Comparison of ENCODE assay signal across 8 cellular contexts in genomic region chr4:336099-336892, GRCh38. TPM values are rescaled to one million over a fixed set of nuclear protein-coding genes. Genes with fewer than 3 reads are reported as not detected.
A peak's percentile ranks its signal among the peaks of the same experiment; 100 is the strongest.
DNase-seq lines count a peak whose midpoint lies in the region; ATAC-seq and TF ChIP-seq lines count a peak whose summit lies in the region.

No MANE protein-coding gene starts in this region.

- H3K79me1 ChIP-seq in neuronal stem cell (ENCODE audit: low read depth, low read length): peaks cover 5% of the 10 kb centered on the region

- H3K18ac ChIP-seq in neuronal stem cell (ENCODE audit: low read length): peak overlapping the region; percentile 98

- H3K4me3 Mint-ChIP-seq in activated CD8-positive, alpha-beta T cell treated with anti-CD3 and anti-CD28 coated beads for 36 hours: peak overlapping the region; percentile 98

- peaks cover 22% of the 10 kb centered on the region for H3K4me1 Mint-ChIP-seq in activated CD8-positive, alpha-beta T cell treated with anti-CD3 and anti-CD28 coated beads for 36 hours (ENCODE audit: low read depth)

- peaks cover 0 to 44% of the 10 kb centered on the region in 2 donors for H3K9me3 ChIP-seq in neuronal stem cell (replicated peaks in 1 of 2; ENCODE audit: control insufficient read depth in 2 of 2, insufficient read depth in 1 of 2, low read depth in 1 of 2, low read length in 2 of 2)

- peak overlapping the region; percentile 93 for H2AFZ ChIP-seq in neuronal stem cell (ENCODE audit: low read length)

- H3K9ac ChIP-seq in neuronal stem cell (ENCODE audit: low read depth, low read length, poor library complexity): peak overlapping the region; percentile 94

- no peak for ATAC-seq in activated CD8-positive, alpha-beta T cell treated with anti-CD3 and anti-CD28 coated beads for 36 hours
- no peak for ATAC-seq in GM19395 (IDR thresholded peaks at IDR 0.05; ENCODE audit: unreplicated experiment)
- no peak for ATAC-seq in GM19351 (IDR thresholded peaks at IDR 0.05; ENCODE audit: unreplicated experiment)

- peak overlapping the region; percentile 94 for H2BK5ac ChIP-seq in neuronal stem cell (ENCODE audit: low read length)

- peaks cover 49% of the 10 kb centered on the region for H3K36me3 Mint-ChIP-seq in activated CD8-positive, alpha-beta T cell treated with anti-CD3 and anti-CD28 coated beads for 36 hours (ENCODE audit: low read depth)

- no peak overlapping the region for H3K4ac ChIP-seq in neuronal stem cell (ENCODE audit: low read length)

- intact Hi-C loops in activated CD8-positive, alpha-beta T cell treated with anti-CD3 and anti-CD28 coated beads for 36 hours (cut with micrococcal nuclease): no loop called here

- no peak overlapping the region for H3K27ac ChIP-seq in neuronal stem cell (replicated peaks; ENCODE audit: low read length)

- WGBS in neuronal stem cell (ENCODE audit: extremely low coverage in 2 of 2, insufficient read length in 2 of 2, insufficient replicate concordance in 1 of 2), 2 donors: no CpG with 5 or more reads among the region's 71 CpGs

- peaks cover 27% of the 10 kb centered on the region for H3K9me3 Mint-ChIP-seq in activated CD8-positive, alpha-beta T cell treated with anti-CD3 and anti-CD28 coated beads for 36 hours

- no peak overlapping the region for H3K14ac ChIP-seq in neuronal stem cell (ENCODE audit: low read length)

- no peak overlapping the region for H2AK5ac ChIP-seq in neuronal stem cell (ENCODE audit: low read depth, low read length)

- POLR2A ChIA-PET in activated CD8-positive, alpha-beta T cell treated with anti-CD3 and anti-CD28 coated beads for 36 hours (lab: Charles Lee): interaction anchor here (1.7 kb wide), 1 partner anchor 8 kb away, joined by 5 read pairs; no protein-coding TSS in a partner anchor

- H3K4me3 ChIP-seq in fibroblast of the aortic adventitia (ENCODE audit: low read depth, low read length) (peak overlapping the region; percentile 81), neuronal stem cell (ENCODE audit: low read length in 2 of 2) (peak overlapping the region; percentile 93 to 99)

- peak overlapping the region; percentile 85 for H3K4me2 ChIP-seq in neuronal stem cell (ENCODE audit: insufficient read depth, low read length, poor library complexity, severe bottlenecking)

- no peak overlapping the region for H4K91ac ChIP-seq in neuronal stem cell (ENCODE audit: low read depth, low read length, poor library complexity)

- CTCF ChIA-PET in activated CD8-positive, alpha-beta T cell treated with anti-CD3 and anti-CD28 coated beads for 36 hours (lab: Charles Lee): no interaction called here

- peak overlapping the region; percentile 94 for H2BK15ac ChIP-seq in neuronal stem cell (ENCODE audit: low read length)

- H3K27me3 Mint-ChIP-seq in activated CD8-positive, alpha-beta T cell treated with anti-CD3 and anti-CD28 coated beads for 36 hours: no peaks in the 10 kb centered on the region

- peak overlapping the region; percentile 99 for H3K23ac ChIP-seq in neuronal stem cell (ENCODE audit: low read depth, low read length, poor library complexity)

- H3K4me1 ChIP-seq in neuronal stem cell (ENCODE audit: control insufficient read depth in 2 of 2, insufficient read depth in 1 of 2, low read depth in 1 of 2, low read length in 2 of 2): peaks cover 0 to 6% of the 10 kb centered on the region in 2 donors

- no peak for TF ChIP-seq CTCF in activated CD8-positive, alpha-beta T cell treated with anti-CD3 and anti-CD28 coated beads for 36 hours (IDR thresholded peaks at IDR 0.05)
- TF ChIP-seq CTCF in fibroblast of the aortic adventitia (IDR thresholded peaks at IDR 0.05; ENCODE audit: insufficient read depth, low read length): no peak

- H4K8ac ChIP-seq in neuronal stem cell (ENCODE audit: low read depth, low read length): no peak overlapping the region

- peaks cover 0 to 13% (median 0%) of the 10 kb centered on the region in 3 experiments for H3K27me3 ChIP-seq in neuronal stem cell (ENCODE audit: control insufficient read depth in 3 of 3, insufficient read depth in 3 of 3, low read depth in 1 of 3, low read length in 3 of 3)

- peak overlapping the region; percentile 77 for H2BK120ac ChIP-seq in neuronal stem cell (ENCODE audit: low read depth, low read length)

- peaks cover 0 to 26% of the 10 kb centered on the region in 2 donors for H3K36me3 ChIP-seq in neuronal stem cell (replicated peaks in 1 of 2; ENCODE audit: control insufficient read depth in 2 of 2, insufficient read depth in 2 of 2, low read length in 2 of 2)

- H3K27ac Mint-ChIP-seq in activated CD8-positive, alpha-beta T cell treated with anti-CD3 and anti-CD28 coated beads for 36 hours: peak overlapping the region; percentile 70

- peak; percentile 4 for DNase-seq in stimulated activated CD4-positive, alpha-beta T cell treated with anti-CD3 and anti-CD28 coated beads, Interleukin-4, amount 100 ng/mL, for 1 hour
- no peak for DNase-seq in stimulated activated CD4-positive, alpha-beta T cell treated with anti-CD3 and anti-CD28 coated beads, Interleukin-12 subunit alpha, Interleukin-12 subunit beta, amount 100 ng/mL, for 4 hours
- peak; percentile 4 for DNase-seq in activated CD8-positive, alpha-beta T cell treated with anti-CD3 and anti-CD28 coated beads for 36 hours
- peak; percentile 2 for DNase-seq in fibroblast of the aortic adventitia (ENCODE audit: low read depth)
- DNase-seq in neuronal stem cell (ENCODE audit: low spot score): peak; percentile 15
- no peak for DNase-seq in NCI-H187 treated with DMSO at 0.1 percent for 48 hours (lab: John Stamatoyannopoulos, UW)

- H2BK12ac ChIP-seq in neuronal stem cell (ENCODE audit: low read length): no peak overlapping the region

RNA-seq across cellular contexts. Expression of gene ZNF141, which starts 1.3 kb away (rescaled TPM):
- total RNA-seq in activated CD8-positive, alpha-beta T cell treated with anti-CD3 and anti-CD28 coated beads for 36 hours: 10 to 100 TPM; 27.7 to 29.3 TPM
- 16.3 and 21.2 TPM in 2 replicates for total RNA-seq in fibroblast of the aortic adventitia (ENCODE audit: low replicate concordance)
- polyA plus RNA-seq in neuronal stem cell (2013, experiment 1 of 2): 16.1 TPM
- 17.9 TPM for polyA plus RNA-seq in neuronal stem cell (2013, experiment 2 of 2)

RNA-seq across cellular contexts. Expression of gene ZNF732, which starts 31.0 kb away (rescaled TPM):
- not detected for total RNA-seq in activated CD8-positive, alpha-beta T cell treated with anti-CD3 and anti-CD28 coated beads for 36 hours
- 0.27 and 0.57 TPM in 2 replicates for total RNA-seq in fibroblast of the aortic adventitia (ENCODE audit: low replicate concordance)
- polyA plus RNA-seq in neuronal stem cell (2013, experiment 1 of 2): 4.4 TPM
- 5.1 TPM for polyA plus RNA-seq in neuronal stem cell (2013, experiment 2 of 2)

Comparison
In these comparisons a context has a peak if more than half of its experiments do, and no peak if none do; other contexts are left out.
1. DNase-seq: peak in stimulated activated CD4-positive, alpha-beta T cell treated with anti-CD3 and anti-CD28 coated beads, Interleukin-4, amount 100 ng/mL, for 1 hour (single experiment), activated CD8-positive, alpha-beta T cell treated with anti-CD3 and anti-CD28 coated beads for 36 hours (single experiment), fibroblast of the aortic adventitia (single experiment) and neuronal stem cell (single experiment); none in stimulated activated CD4-positive, alpha-beta T cell treated with anti-CD3 and anti-CD28 coated beads, Interleukin-12 subunit alpha, Interleukin-12 subunit beta, amount 100 ng/mL, for 4 hours (single experiment) and NCI-H187 treated with DMSO at 0.1 percent for 48 hours (single experiment).